Comparison of ENCODE assay signal across 1 cellular context in genomic region chr6:1316482-1317220, GRCh38.
TF ChIP-seq lines count a peak whose summit lies in the region.

No MANE protein-coding gene starts in this region.

TF ChIP-seq in HepG2, 621 proteins besides CTCF, POLR2A, EP300 and RAD21 (continued from another document and continues in another):
- TF ChIP-seq GPBP1L1 (CRISPR knock-in tag; IDR thresholded peaks at IDR 0.05) (no peak), ZNF766 (CRISPR knock-in tag; IDR thresholded peaks at IDR 0.05; ENCODE audit: borderline replicate concordance) (no peak), ATF7-NPFF (CRISPR knock-in tag; IDR thresholded peaks at IDR 0.05; ENCODE audit: low read depth) (peak; percentile 59; the same call in 1 of the 2 replicates), CCAR2 (optimal IDR thresholded peaks at IDR 0.05; ENCODE audit: low read depth, low read length) (no peak), KDM4B (CRISPR knock-in tag; IDR thresholded peaks at IDR 0.05) (peak; percentile 18; the same call in 1 of the 2 replicates), GRHL1 (CRISPR knock-in tag; conservative IDR thresholded peaks at IDR 0.05) (no peak), FOXP1 (IDR thresholded peaks at IDR 0.05) (no peak), FOXP1 (CRISPR knock-in tag; IDR thresholded peaks at IDR 0.05) (no peak), ZNF570 (CRISPR knock-in tag; IDR thresholded peaks at IDR 0.05; ENCODE audit: borderline replicate concordance) (no peak), ZNF546 (CRISPR knock-in tag; conservative IDR thresholded peaks at IDR 0.05) (no peak), ZBTB7B (CRISPR knock-in tag; IDR thresholded peaks at IDR 0.05) (peak; percentile 41; the same call in 1 of the 2 replicates), JUN (CRISPR knock-in tag; IDR thresholded peaks at IDR 0.05) (0 out of 2 replicates have a peak, but pooled peaks have one; percentile 34), UBTF (CRISPR knock-in tag; IDR thresholded peaks at IDR 0.05) (peak; percentile 82), KMT2A (CRISPR knock-in tag; IDR thresholded peaks at IDR 0.05) (peak; percentile 82; the same call in 1 of the 2 replicates), PLRG1 (conservative IDR thresholded peaks at IDR 0.05) (no peak), DMTF1 (CRISPR knock-in tag; IDR thresholded peaks at IDR 0.05) (no peak), PHF8 (CRISPR knock-in tag; IDR thresholded peaks at IDR 0.05) (peak; percentile 45; the same call in 1 of the 2 replicates), AGO1 (IDR thresholded peaks at IDR 0.05; ENCODE audit: low read depth, low read length, poor library complexity, severe bottlenecking) (peak; percentile 100), HOXA3 (CRISPR knock-in tag; IDR thresholded peaks at IDR 0.05) (peak; percentile 47; the same call in 1 of the 2 replicates), SP1 (IDR thresholded peaks at IDR 0.05) (no peak), SP1 (CRISPR knock-in tag; IDR thresholded peaks at IDR 0.05) (no peak), MLXIP (CRISPR knock-in tag; IDR thresholded peaks at IDR 0.05; ENCODE audit: borderline replicate concordance) (no peak), SMARCE1 (IDR thresholded peaks at IDR 0.05; ENCODE audit: borderline replicate concordance) (no peak), ZNF7 (CRISPR knock-in tag; IDR thresholded peaks at IDR 0.05) (no peak), KDM6A (CRISPR knock-in tag; IDR thresholded peaks at IDR 0.05; ENCODE audit: low read depth) (no peak), ZNF678 (CRISPR knock-in tag; IDR thresholded peaks at IDR 0.05) (no peak), ZNF530 (CRISPR knock-in tag; IDR thresholded peaks at IDR 0.05; ENCODE audit: low read depth) (no peak), ZNF354B (CRISPR knock-in tag; IDR thresholded peaks at IDR 0.05) (no peak), USF2 (IDR thresholded peaks at IDR 0.05; ENCODE audit: low read depth, low read length) (no peak), USF2 (CRISPR knock-in tag; IDR thresholded peaks at IDR 0.05; ENCODE audit: borderline replicate concordance) (no peak), DPF2 (CRISPR knock-in tag; IDR thresholded peaks at IDR 0.05; ENCODE audit: borderline replicate concordance, low read depth) (no peak), ZNF704 (CRISPR knock-in tag; IDR thresholded peaks at IDR 0.05; ENCODE audit: borderline replicate concordance) (no peak), MTF2 (CRISPR knock-in tag; IDR thresholded peaks at IDR 0.05; ENCODE audit: borderline replicate concordance) (no peak; the same call in 1 of the 2 replicates), ZNF839 (CRISPR knock-in tag; IDR thresholded peaks at IDR 0.05; ENCODE audit: borderline replicate concordance) (peak; percentile 70; the same call in 1 of the 2 replicates), CENPBD1 (CRISPR knock-in tag; IDR thresholded peaks at IDR 0.05; ENCODE audit: borderline replicate concordance, low read depth) (no peak), DRAP1 (CRISPR knock-in tag; IDR thresholded peaks at IDR 0.05) (no peak), ZSCAN9 (CRISPR knock-in tag; IDR thresholded peaks at IDR 0.05; ENCODE audit: borderline replicate concordance) (no peak), HMGXB4 (CRISPR knock-in tag; IDR thresholded peaks at IDR 0.05; ENCODE audit: borderline replicate concordance in 1 of 2, low read depth in 1 of 2) (peak in 1 of 2 experiments; percentile 73; a peak in 1 of 4 replicates), ZNF30 (CRISPR knock-in tag; IDR thresholded peaks at IDR 0.05) (no peak), ARID3A (IDR thresholded peaks at IDR 0.05; ENCODE audit: low read depth, low read length) (no peak), TSC22D2 (CRISPR knock-in tag; IDR thresholded peaks at IDR 0.05; ENCODE audit: borderline replicate concordance) (no peak), TEAD2 (CRISPR knock-in tag; IDR thresholded peaks at IDR 0.05) (no peak)
